In genomic region chr22:40572976-40573375, GRCh38 we compare ENCODE assay signal across 27 cellular contexts.
DNase-seq lines count a peak whose midpoint lies in the region; ATAC-seq and TF ChIP-seq lines count a peak whose summit lies in the region.
"Had no signal": no experiment of that assay in that cellular context is flagged by ENCODE, and none has a peak within 500 bp of the region (broad histone marks: within the 10 kb centered on the region; RNA-seq: fewer than 3 reads in every experiment).

No MANE protein-coding gene starts in this region.

- POLR2A ChIA-PET in naive thymus-derived CD8-positive, alpha-beta T cell (lab: Charles Lee) = no interaction called here

- TF ChIP-seq CTCF in fibroblast of villous mesenchyme (IDR thresholded peaks at IDR 0.05; ENCODE audit: insufficient read depth, low read depth, low read length) (no peak), upper lobe of right lung (IDR thresholded peaks at IDR 0.05) (no peak)

- ATAC-seq in upper lobe of right lung = no peak
- no peak for ATAC-seq in naive thymus-derived CD8-positive, alpha-beta T cell
- no peak for ATAC-seq in activated naive CD4-positive, alpha-beta T cell treated with anti-CD3 and anti-CD28 coated beads, Interleukin-2, amount 50 U/mL, for 72 hours
- ATAC-seq: natural killer cell treated with Interleukin-12 subunit alpha and Interleukin-12 subunit beta and Interleukin-15 and Interleukin-18, amount 100 ng/mL, for 72 hours; stimulated activated naive CD8-positive, alpha-beta T cell treated with anti-CD3 and anti-CD28 coated beads, Interleukin-15, Interleukin-2, amounts not matched to agents 100 U/mL and 50 U/mL, for 24 hours; T-helper 17 cell had no signal

- H3K27ac Mint-ChIP-seq in naive thymus-derived CD8-positive, alpha-beta T cell = peak overlapping the region in 4 of 10 donors; percentile 9 to 55 (median 26)
- peak overlapping the region in 1 of 2 donors; percentile 56 for H3K27ac Mint-ChIP-seq in activated naive CD4-positive, alpha-beta T cell treated with anti-CD3 and anti-CD28 coated beads, Interleukin-2, amount 50 U/mL, for 72 hours
- H3K27ac Mint-ChIP-seq: activated CD4-positive, alpha-beta T cell treated with anti-CD3 and anti-CD28 coated beads, Interleukin-2, amount 10 ng/mL, durations not matched to agents 7 days and 5 days; activated T-helper 2 cell treated with anti-CD3 and anti-CD28 coated beads, Interferon-gamma antibody, Interleukin-2, Interleukin-4, amounts not matched to agents 10 μg/mL and 5 μg/mL and 100 μg/mL, durations not matched to agents 14 hours and 24 hours and 36 hours; B cell; T-helper 17 cell had no signal

- H3K4me1 Mint-ChIP-seq in naive thymus-derived CD8-positive, alpha-beta T cell = peaks cover 10 to 19% (median 18%) of the 10 kb centered on the region in 4 donors
- H3K4me1 Mint-ChIP-seq: B cell had no signal

- intact Hi-C loops in upper lobe of right lung (cut with DNase I) = no loop called here

- H3K9me3 Mint-ChIP-seq in naive thymus-derived CD8-positive, alpha-beta T cell = peaks cover 0 to 5% (median 0%) of the 10 kb centered on the region in 9 donors
- peaks cover 3 to 12% of the 10 kb centered on the region in 2 donors for H3K9me3 Mint-ChIP-seq in activated naive CD4-positive, alpha-beta T cell treated with anti-CD3 and anti-CD28 coated beads, Interleukin-2, amount 50 U/mL, for 72 hours
- H3K9me3 Mint-ChIP-seq: natural killer cell treated with Interleukin-12 subunit alpha and Interleukin-12 subunit beta and Interleukin-15 and Interleukin-18, amount 100 ng/mL, for 72 hours had no signal

- H3K27me3 ChIP-seq in adipocyte (replicated peaks; ENCODE audit: control insufficient read depth, insufficient read depth, low read length) (no peaks in the 10 kb centered on the region), upper lobe of right lung (no peaks in the 10 kb centered on the region)
- H3K27me3 ChIP-seq: SJCRH30 had no signal

- H3K9ac ChIP-seq in adipocyte (ENCODE audit: low read length) = peak overlapping the region; percentile 9

- H3K36me3 ChIP-seq in adipocyte (ENCODE audit: control insufficient read depth, insufficient read depth, low read length, severe bottlenecking) (no peaks in the 10 kb centered on the region), upper lobe of right lung (no peaks in the 10 kb centered on the region)
- H3K36me3 ChIP-seq: SJCRH30 had no signal

- H3K9me3 ChIP-seq in adipocyte (ENCODE audit: control insufficient read depth, low read length) = no peaks in the 10 kb centered on the region
- no peaks in the 10 kb centered on the region for H3K9me3 ChIP-seq in upper lobe of right lung
- H3K9me3 ChIP-seq: Caco-2, SJCRH30 had no signal

- no peak overlapping the region for H3K4me3 Mint-ChIP-seq in naive thymus-derived CD8-positive, alpha-beta T cell
- H3K4me3 Mint-ChIP-seq: activated CD4-positive, alpha-beta T cell treated with anti-CD3 and anti-CD28 coated beads, Interleukin-2, amount 10 ng/mL, durations not matched to agents 7 days and 5 days; B cell; natural killer cell treated with Interleukin-12 subunit alpha and Interleukin-12 subunit beta and Interleukin-15 and Interleukin-18, amount 100 ng/mL, for 72 hours; T-helper 17 cell had no signal

- H3K4me3 ChIP-seq in adipocyte (ENCODE audit: low read length) = peak overlapping the region; percentile 67
- no peak overlapping the region for H3K4me3 ChIP-seq in fibroblast of villous mesenchyme (ENCODE audit: low read depth, low read length)
- no peak overlapping the region for H3K4me3 ChIP-seq in upper lobe of right lung
- H3K4me3 ChIP-seq: PC-9, SJCRH30 had no signal

- H3K36me3 Mint-ChIP-seq in naive thymus-derived CD8-positive, alpha-beta T cell = peaks cover 8 to 26% (median 20%) of the 10 kb centered on the region in 3 donors
- peaks cover 11 to 35% of the 10 kb centered on the region in 2 donors for H3K36me3 Mint-ChIP-seq in activated naive CD4-positive, alpha-beta T cell treated with anti-CD3 and anti-CD28 coated beads, Interleukin-2, amount 50 U/mL, for 72 hours

- peak overlapping the region; percentile 30 for H3K27ac ChIP-seq in upper lobe of right lung
- H3K27ac ChIP-seq: PC-9, SJCRH30 had no signal

- DNase-seq in NOMO-1 treated with DMSO at 0.1 percent for 48 hours (lab: John Stamatoyannopoulos, UW; ENCODE audit: unreplicated experiment) = peak; percentile 10
- DNase-seq in NOMO-1 treated with dmso at 0.1 percent for 144 hours (lab: John Stamatoyannopoulos, UW; ENCODE audit: unreplicated experiment) = no peak
- DNase-seq in adipocyte (ENCODE audit: low read depth) = peak; percentile 70
- peak; percentile 47 for DNase-seq in fibroblast of villous mesenchyme (ENCODE audit: low read depth)
- DNase-seq in upper lobe of right lung = no peak
- DNase-seq in naive thymus-derived CD8-positive, alpha-beta T cell = no peak
- no peak for DNase-seq in GF-D8 (lab: John Stamatoyannopoulos, UW)
- no peak for DNase-seq in activated naive CD4-positive, alpha-beta T cell treated with anti-CD3 and anti-CD28 coated beads, Interleukin-2, amount 50 U/mL, for 72 hours (ENCODE audit: low spot score in 2 of 2)
- DNase-seq: 8988T; activated CD4-positive, alpha-beta T cell treated with anti-CD3 and anti-CD28 coated beads, Interleukin-2, amount 10 ng/mL, durations not matched to agents 7 days and 5 days; Caco-2; dermis blood vessel endothelial cell; HCEC 1CT; Kasumi-1; kidney glomerular epithelial cell; NCI-H146; NCI-H82; PC-9; posterior cingulate gyrus; SJCRH30; stimulated activated CD4-positive, alpha-beta T cell treated with anti-CD3 and anti-CD28 coated beads, Interleukin-2, amount 100 ng/mL, for 24 hours; stimulated activated naive CD8-positive, alpha-beta T cell treated with anti-CD3 and anti-CD28 coated beads, Interleukin-15, Interleukin-2, amounts not matched to agents 100 U/mL and 50 U/mL, for 24 hours; T-helper 17 cell; trophoblast cell had no signal

- peaks cover 16% of the 10 kb centered on the region for H3K4me1 ChIP-seq in adipocyte (ENCODE audit: control insufficient read depth, insufficient read depth, low read length)
- no peaks in the 10 kb centered on the region for H3K4me1 ChIP-seq in upper lobe of right lung
- H3K4me1 ChIP-seq: SJCRH30 had no signal

- H3K27me3 Mint-ChIP-seq in naive thymus-derived CD8-positive, alpha-beta T cell = no peaks in the 10 kb centered on the region
- H3K27me3 Mint-ChIP-seq: activated CD4-positive, alpha-beta T cell treated with anti-CD3 and anti-CD28 coated beads, Interleukin-2, amount 10 ng/mL, durations not matched to agents 7 days and 5 days; B cell; natural killer cell treated with Interleukin-12 subunit alpha and Interleukin-12 subunit beta and Interleukin-15 and Interleukin-18, amount 100 ng/mL, for 72 hours; T-helper 17 cell had no signal

Comparison
In these comparisons a context has a peak if more than half of its experiments do, and no peak if none do; other contexts are left out.
1. DNase-seq: peak in NOMO-1 treated with DMSO at 0.1 percent for 48 hours (single experiment), adipocyte (single experiment) and fibroblast of villous mesenchyme (single experiment); none in NOMO-1 treated with dmso at 0.1 percent for 144 hours (single experiment), upper lobe of right lung (single experiment), naive thymus-derived CD8-positive, alpha-beta T cell (0 of 10), GF-D8 (single experiment) and activated naive CD4-positive, alpha-beta T cell treated with anti-CD3 and anti-CD28 coated beads, Interleukin-2, amount 50 U/mL, for 72 hours (0 of 2).